ENCODE assay signal across 38 cellular contexts in the genomic region with DNA sequence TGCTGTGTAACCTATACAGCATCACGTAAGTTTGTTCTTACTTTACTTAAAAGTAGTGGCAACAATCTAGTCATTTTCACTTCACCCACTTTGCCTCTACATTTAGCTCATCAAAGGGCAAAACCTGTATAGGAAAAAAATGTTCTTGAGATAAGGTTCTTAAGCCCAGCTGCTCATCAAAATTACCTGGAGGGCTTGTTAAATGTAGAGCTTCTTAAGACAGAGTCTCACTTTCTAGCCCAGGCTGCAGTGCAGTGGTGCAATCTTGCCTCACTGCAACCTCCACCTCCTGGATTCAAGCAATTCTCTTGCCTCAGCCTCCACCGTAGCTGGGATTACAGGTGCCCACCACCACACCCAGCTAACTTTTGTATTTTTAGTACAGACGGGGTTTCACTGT. TPM values are rescaled to one million over a fixed set of nuclear protein-coding genes. Genes with fewer than 3 reads are reported as not detected.
"Had no signal": no experiment of that assay in that cellular context is flagged by ENCODE, and none has a peak within 500 bp of the region (broad histone marks: within the 10 kb centered on the region; RNA-seq: fewer than 3 reads in every experiment).

No MANE protein-coding gene starts in this region.

- H3K27me3 Mint-ChIP-seq: brain had no signal

- H3K9me3 Mint-ChIP-seq: activated B cell treated with CpG ODN at 0.5 μM for 24 hours; activated CD4-positive, alpha-beta memory T cell treated with anti-CD3 and anti-CD28 coated beads for 36 hours; activated CD4-positive, alpha-beta T cell treated with anti-CD3 and anti-CD28 coated beads, Interleukin-2, amount 10 ng/mL, durations not matched to agents 24 days and 14 days; activated naive CD4-positive, alpha-beta T cell treated with anti-CD3 and anti-CD28 coated beads, Interleukin-2, amount 10 ng/mL, durations not matched to agents 7 days and 5 days; activated naive CD4-positive, alpha-beta T cell treated with anti-CD3 and anti-CD28 coated beads, Interleukin-2, amount 50 U/mL, for 24 hours; activated naive CD8-positive, alpha-beta T cell treated with anti-CD3 and anti-CD28 coated beads, Interleukin-2, amount 10 ng/mL, durations not matched to agents 7 days and 5 days; activated naive CD8-positive, alpha-beta T cell treated with anti-CD3 and anti-CD28 coated beads, Interleukin-2, amount 50 U/mL, for 24 hours; activated T-cell treated with anti-CD3 and anti-CD28 coated beads, Interleukin-2, amount 50 U/mL, for 24 hours; activated T-helper 2 cell treated with anti-CD3 and anti-CD28 coated beads, Interferon-gamma antibody, Interleukin-2, Interleukin-4, amounts not matched to agents 10 μg/mL and 5 μg/mL and 100 μg/mL, durations not matched to agents 14 hours and 24 hours and 36 hours; brain; central memory CD8-positive, alpha-beta T cell; T-helper 1 cell treated with Interleukin-12 subunit alpha and Interleukin-12 subunit beta and Interleukin-4 antibody, amounts not matched to agents 30 μg/mL and 1 μg/mL, for 36 hours; T-helper 2 cell treated with Interferon-gamma antibody and Interleukin-4, amounts not matched to agents 5 μg/mL and 100 μg/mL, for 36 hours had no signal

- H3K36me3 Mint-ChIP-seq: activated CD4-positive, alpha-beta memory T cell treated with anti-CD3 and anti-CD28 coated beads for 36 hours; activated naive CD4-positive, alpha-beta T cell treated with anti-CD3 and anti-CD28 coated beads, Interleukin-2, amount 10 ng/mL, durations not matched to agents 7 days and 5 days; activated naive CD4-positive, alpha-beta T cell treated with anti-CD3 and anti-CD28 coated beads, Interleukin-2, amount 50 U/mL, for 24 hours; activated naive CD8-positive, alpha-beta T cell; activated naive CD8-positive, alpha-beta T cell treated with anti-CD3 and anti-CD28 coated beads, Interleukin-2, amount 10 ng/mL, durations not matched to agents 7 days and 5 days; brain had no signal

- H3K9me3 ChIP-seq: ascending aorta had no signal

- H3K4me3 ChIP-seq: ascending aorta, cardiac muscle cell had no signal

- DNase-seq: activated B cell treated with CpG ODN at 0.5 μM for 24 hours; activated CD4-positive, alpha-beta memory T cell treated with anti-CD3 and anti-CD28 coated beads for 36 hours; activated CD4-positive, alpha-beta T cell treated with anti-CD3 and anti-CD28 coated beads for 4 hours; activated CD4-positive, alpha-beta T cell treated with anti-CD3 and anti-CD28 coated beads, Interleukin-2, amount 10 ng/mL, durations not matched to agents 24 days and 14 days; activated CD4-positive, alpha-beta T cell treated with anti-CD3 and anti-CD28 coated beads, Interleukin-2, amount 50 U/mL, for 1 hour; activated CD4-positive, alpha-beta T cell treated with anti-CD3 and anti-CD28 coated beads, Interleukin-2, amount 50 U/mL, for 4 hours; activated CD4-positive, CD25-positive, alpha-beta regulatory T cell treated with anti-CD3 and anti-CD28 coated beads, Interleukin-2, amount 50 U/mL, for 72 hours; activated CD8-positive, alpha-beta memory T cell treated with anti-CD3 and anti-CD28 coated beads for 24 hours; activated CD8-positive, alpha-beta memory T cell treated with anti-CD3 and anti-CD28 coated beads, Interleukin-2, amount 10 ng/mL, durations not matched to agents 7 days and 5 days; activated CD8-positive, alpha-beta memory T cell treated with anti-CD3 and anti-CD28 coated beads, Interleukin-2, amount 50 U/mL, for 48 hours; activated CD8-positive, alpha-beta T cell treated with anti-CD3 and anti-CD28 coated beads, Interleukin-2, amount 10 ng/mL, durations not matched to agents 7 days and 5 days; activated effector memory CD4-positive, alpha-beta T cell treated with Interleukin-2 at 50 U/mL for 16 hours; activated gamma-delta T cell; activated naive CD4-positive, alpha-beta T cell treated with anti-CD3 and anti-CD28 coated beads, Interleukin-2, amount 10 ng/mL, durations not matched to agents 7 days and 5 days; activated naive CD4-positive, alpha-beta T cell treated with Interleukin-2 at 50 U/mL for 16 hours; activated naive CD8-positive, alpha-beta T cell treated with anti-CD3 and anti-CD28 coated beads, Interleukin-2, amount 10 ng/mL, durations not matched to agents 7 days and 5 days; activated naive CD8-positive, alpha-beta T cell treated with anti-CD3 and anti-CD28 coated beads, Interleukin-2, amount 50 U/mL, for 24 hours; activated T-cell treated with anti-CD3 and anti-CD28 coated beads, Interleukin-2, amount 50 U/mL, for 24 hours; activated T-cell treated with anti-CD3 and anti-CD28 coated beads, Interleukin-2, amount 50 U/mL, for 48 hours; amygdala; anterior cingulate cortex; caudate nucleus; cerebellar nuclear complex; T-helper 1 cell; T-helper 2 cell; T-helper 9 cell had no signal

- FAIRE-seq: bronchial epithelial cell, TTC549 had no signal

- ATAC-seq: activated CD8-positive, alpha-beta memory T cell treated with anti-CD3 and anti-CD28 coated beads, Interleukin-2, amount 10 ng/mL, durations not matched to agents 7 days and 5 days; activated CD8-positive, alpha-beta T cell treated with anti-CD3 and anti-CD28 coated beads, Interleukin-2, amount 10 ng/mL, durations not matched to agents 7 days and 5 days; activated naive CD8-positive, alpha-beta T cell treated with anti-CD3 and anti-CD28 coated beads, Interleukin-2, amount 50 U/mL, for 24 hours had no signal

- H3K4me3 Mint-ChIP-seq: activated B cell treated with CpG ODN at 0.5 μM for 24 hours; activated CD4-positive, alpha-beta memory T cell treated with anti-CD3 and anti-CD28 coated beads for 36 hours; activated CD4-positive, alpha-beta T cell treated with anti-CD3 and anti-CD28 coated beads, Interleukin-2, amount 10 ng/mL, durations not matched to agents 24 days and 14 days; activated CD8-positive, alpha-beta memory T cell treated with anti-CD3 and anti-CD28 coated beads, Interleukin-2, amount 10 ng/mL, durations not matched to agents 7 days and 5 days; activated CD8-positive, alpha-beta T cell treated with anti-CD3 and anti-CD28 coated beads, Interleukin-2, amount 10 ng/mL, durations not matched to agents 7 days and 5 days; activated naive CD4-positive, alpha-beta T cell treated with anti-CD3 and anti-CD28 coated beads, Interleukin-2, amount 10 ng/mL, durations not matched to agents 7 days and 5 days; activated naive CD4-positive, alpha-beta T cell treated with anti-CD3 and anti-CD28 coated beads, Interleukin-2, amount 50 U/mL, for 24 hours; activated naive CD8-positive, alpha-beta T cell; activated naive CD8-positive, alpha-beta T cell treated with anti-CD3 and anti-CD28 coated beads, Interleukin-2, amount 10 ng/mL, durations not matched to agents 7 days and 5 days; activated naive CD8-positive, alpha-beta T cell treated with anti-CD3 and anti-CD28 coated beads, Interleukin-2, amount 50 U/mL, for 24 hours; activated T-cell treated with anti-CD3 and anti-CD28 coated beads, Interleukin-2, amount 50 U/mL, for 24 hours; brain; central memory CD8-positive, alpha-beta T cell; T-helper 1 cell treated with Interleukin-12 subunit alpha and Interleukin-12 subunit beta and Interleukin-4 antibody, amounts not matched to agents 30 μg/mL and 1 μg/mL, for 36 hours; T-helper 2 cell treated with Interferon-gamma antibody and Interleukin-4, amounts not matched to agents 5 μg/mL and 100 μg/mL, for 36 hours had no signal

- H3K27me3 ChIP-seq: ascending aorta, cardiac muscle cell had no signal

- H3K4me1 ChIP-seq: ascending aorta had no signal

- H3K27ac ChIP-seq: ascending aorta, cardiac muscle cell, VCaP had no signal

- H3K27ac Mint-ChIP-seq: activated B cell treated with CpG ODN at 0.5 μM for 24 hours; activated CD4-positive, alpha-beta memory T cell treated with anti-CD3 and anti-CD28 coated beads for 36 hours; activated CD4-positive, alpha-beta T cell treated with anti-CD3 and anti-CD28 coated beads, Interleukin-2, amount 10 ng/mL, durations not matched to agents 24 days and 14 days; activated CD8-positive, alpha-beta memory T cell treated with anti-CD3 and anti-CD28 coated beads, Interleukin-2, amount 10 ng/mL, durations not matched to agents 7 days and 5 days; activated CD8-positive, alpha-beta T cell treated with anti-CD3 and anti-CD28 coated beads, Interleukin-2, amount 10 ng/mL, durations not matched to agents 7 days and 5 days; activated naive CD4-positive, alpha-beta T cell treated with anti-CD3 and anti-CD28 coated beads, Interleukin-2, amount 10 ng/mL, durations not matched to agents 7 days and 5 days; activated naive CD8-positive, alpha-beta T cell; activated naive CD8-positive, alpha-beta T cell treated with anti-CD3 and anti-CD28 coated beads, Interleukin-2, amount 10 ng/mL, durations not matched to agents 7 days and 5 days; activated naive CD8-positive, alpha-beta T cell treated with anti-CD3 and anti-CD28 coated beads, Interleukin-2, amount 50 U/mL, for 24 hours; activated T-cell treated with anti-CD3 and anti-CD28 coated beads, Interleukin-2, amount 50 U/mL, for 24 hours; activated T-helper 2 cell treated with anti-CD3 and anti-CD28 coated beads, Interferon-gamma antibody, Interleukin-2, Interleukin-4, amounts not matched to agents 10 μg/mL and 5 μg/mL and 100 μg/mL, durations not matched to agents 14 hours and 24 hours and 36 hours; brain; T-helper 1 cell treated with Interleukin-12 subunit alpha and Interleukin-12 subunit beta and Interleukin-4 antibody, amounts not matched to agents 30 μg/mL and 1 μg/mL, for 36 hours; T-helper 2 cell treated with Interferon-gamma antibody and Interleukin-4, amounts not matched to agents 5 μg/mL and 100 μg/mL, for 36 hours had no signal

- H3K36me3 ChIP-seq: ascending aorta, cardiac muscle cell had no signal

RNA-seq across cellular contexts. Expression of gene TMEM97, which starts 38.2 kb away (rescaled TPM):
- total RNA-seq: ascending aorta had no signal
